In genomic region chr14:91511014-91511466, GRCh38 we compare ENCODE assay signal across 8 cellular contexts. TPM values are rescaled to one million over a fixed set of nuclear protein-coding genes. Genes with fewer than 3 reads are reported as not detected.
DNase-seq lines count a peak whose midpoint lies in the region; ATAC-seq and TF ChIP-seq lines count a peak whose summit lies in the region.

No MANE protein-coding gene starts in this region.

- H3K36me3 ChIP-seq in right atrium auricular region (no peaks in the 10 kb centered on the region), OCI-LY3 (replicated peaks; ENCODE audit: low read depth, low read length) (peaks cover 24% of the 10 kb centered on the region), endocrine pancreas (ENCODE audit: control insufficient read depth, insufficient read depth, low read length) (no peaks in the 10 kb centered on the region)

- DNase-seq in right atrium auricular region (ENCODE audit: low spot score) (no peak), left ventricle myocardium superior (no peak), neural crest cell (ENCODE audit: low read depth, low spot score) (no peak), mucosa of gallbladder (ENCODE audit: low spot score) (no peak), NCI-H446 (lab: John Stamatoyannopoulos, UW) (no peak)

- peaks cover 26% of the 10 kb centered on the region for H4K20me1 ChIP-seq in OCI-LY3 (ENCODE audit: insufficient read depth, low read length)

- H3K27me3 ChIP-seq in right atrium auricular region (no peaks in the 10 kb centered on the region), OCI-LY3 (ENCODE audit: low read depth, low read length) (no peaks in the 10 kb centered on the region), endocrine pancreas (ENCODE audit: control insufficient read depth, insufficient read depth, low read length) (no peaks in the 10 kb centered on the region)

- H3K9ac ChIP-seq in OCI-LY3 (ENCODE audit: low read length): peak overlapping the region; percentile 91
- peak overlapping the region; percentile 91 for H3K9ac ChIP-seq in endocrine pancreas (ENCODE audit: control insufficient read depth, insufficient read depth, low read length)

- H3K4me1 ChIP-seq in right atrium auricular region (peaks cover 0 to 16% of the 10 kb centered on the region in 2 donors), OCI-LY3 (ENCODE audit: low read length) (peaks cover 16% of the 10 kb centered on the region), endocrine pancreas (ENCODE audit: control insufficient read depth, insufficient read depth, low read length) (peaks cover 6% of the 10 kb centered on the region)

- intact Hi-C loops in left ventricle myocardium superior (cut with micrococcal nuclease): no loop called here

- peaks cover 47% of the 10 kb centered on the region for H3K79me2 ChIP-seq in OCI-LY3 (ENCODE audit: low read length)

- H3K27ac ChIP-seq in right atrium auricular region (peak overlapping the region; percentile 98 to 100), OCI-LY3 (ENCODE audit: low read length) (peak overlapping the region; percentile 87)

- ATAC-seq in left ventricle myocardium superior (no peak), HG02571 (IDR thresholded peaks at IDR 0.05; ENCODE audit: unreplicated experiment) (no peak)

- peak overlapping the region; percentile 93 for H3K4me2 ChIP-seq in OCI-LY3 (ENCODE audit: low read length)

- peak overlapping the region; percentile 98 for H3K4me3 Mint-ChIP-seq in neural crest cell

- TF ChIP-seq CTCF in right atrium auricular region (IDR thresholded peaks at IDR 0.05): no peak
- no peak for TF ChIP-seq CTCF in OCI-LY3 (IDR thresholded peaks at IDR 0.05; ENCODE audit: low read depth, low read length)
- no peak for TF ChIP-seq CTCF in neural crest cell (conservative IDR thresholded peaks at IDR 0.05)

- H3K36me3 Mint-ChIP-seq in neural crest cell (ENCODE audit: low read depth): peaks cover 5% of the 10 kb centered on the region

- H3K4me3 ChIP-seq in right atrium auricular region (peak overlapping the region; percentile 97), OCI-LY3 (ENCODE audit: low read length) (peak overlapping the region; percentile 95), endocrine pancreas (ENCODE audit: control insufficient read depth, insufficient read depth, low read length) (peak overlapping the region; percentile 67)

- H3K27ac Mint-ChIP-seq in neural crest cell (ENCODE audit: unreplicated experiment): peak overlapping the region; percentile 86

- no peaks in the 10 kb centered on the region for H3K9me3 Mint-ChIP-seq in neural crest cell

- H3K27me3 Mint-ChIP-seq in neural crest cell (ENCODE audit: low read depth): no peaks in the 10 kb centered on the region

- H3K4me1 Mint-ChIP-seq in neural crest cell: peaks cover 26% of the 10 kb centered on the region

- no peaks in the 10 kb centered on the region for H3K9me3 ChIP-seq in right atrium auricular region
- no peaks in the 10 kb centered on the region for H3K9me3 ChIP-seq in OCI-LY3 (ENCODE audit: insufficient read depth, low read length)
- no peaks in the 10 kb centered on the region for H3K9me3 ChIP-seq in endocrine pancreas (ENCODE audit: control insufficient read depth, low read length)

- peak overlapping the region; percentile 84 for H2AFZ ChIP-seq in OCI-LY3 (ENCODE audit: low read depth, low read length)

RNA-seq across cellular contexts. Expression of gene PPP4R3A, which starts 0.9 kb away (rescaled TPM):
- total RNA-seq in right atrium auricular region (10 to 100 TPM; 40.2 to 48.0 TPM), left ventricle myocardium superior (53.2 TPM), neural crest cell (111 TPM in 2 replicates), mucosa of gallbladder (72.3 TPM)
